In genomic region chr5:34609951-34610431, GRCh38 we compare ENCODE assay signal across 16 cellular contexts. TPM values are rescaled to one million over a fixed set of nuclear protein-coding genes. Genes with fewer than 3 reads are reported as not detected.
DNase-seq lines count a peak whose midpoint lies in the region; ATAC-seq, FAIRE-seq and TF ChIP-seq lines count a peak whose summit lies in the region.
"Had no signal": no experiment of that assay in that cellular context is flagged by ENCODE, and none has a peak within 500 bp of the region (broad histone marks: within the 10 kb centered on the region; RNA-seq: fewer than 3 reads in every experiment).

No MANE protein-coding gene starts in this region.

- H3K9me3 ChIP-seq in breast epithelium (no peaks in the 10 kb centered on the region), lower lobe of right lung (no peaks in the 10 kb centered on the region), vagina (no peaks in the 10 kb centered on the region), kidney (ENCODE audit: control insufficient read depth in 1 of 2, low read length in 2 of 2) (no peaks in the 10 kb centered on the region)
- H3K9me3 ChIP-seq: tibial artery had no signal

- H3K4me3 Mint-ChIP-seq in MCF 10A (ENCODE audit: unreplicated experiment) (no peak overlapping the region), brain (peak overlapping the region in 2 of 5 experiments; percentile 2 to 4)
- H3K4me3 Mint-ChIP-seq: activated T-helper 17 cell treated with anti-CD3 and anti-CD28 coated beads, Interleukin-2, amount 50 U/mL, for 72 hours; naive B cell had no signal

- H3K4me1 ChIP-seq in breast epithelium (no peaks in the 10 kb centered on the region), lower lobe of right lung (peaks cover 18% of the 10 kb centered on the region), vagina (peaks cover 31% of the 10 kb centered on the region), kidney (ENCODE audit: control insufficient read depth in 1 of 2, insufficient read depth in 1 of 2, low read depth in 1 of 2, low read length in 2 of 2) (no peaks in the 10 kb centered on the region)

- H3K9me3 Mint-ChIP-seq in MCF 10A (ENCODE audit: unreplicated experiment) (no peaks in the 10 kb centered on the region), brain (peaks cover 0 to 6% (median 0%) of the 10 kb centered on the region in 5 experiments)
- H3K9me3 Mint-ChIP-seq: activated T-helper 17 cell treated with anti-CD3 and anti-CD28 coated beads, Interleukin-2, amount 50 U/mL, for 72 hours; naive B cell had no signal

- peak in 1 of 2 donors; percentile 17 for ATAC-seq in lower lobe of right lung
- no peak for ATAC-seq in HG03565 (IDR thresholded peaks at IDR 0.05; ENCODE audit: unreplicated experiment)
- ATAC-seq: activated T-helper 17 cell treated with anti-CD3 and anti-CD28 coated beads, Interleukin-2, amount 50 U/mL, for 72 hours; K562 had no signal

- no peak for FAIRE-seq in kidney (lab: Jason Lieb, UNC)
- FAIRE-seq: A204.1, K562 had no signal

- H3K36me3 ChIP-seq in breast epithelium (no peaks in the 10 kb centered on the region), lower lobe of right lung (no peaks in the 10 kb centered on the region), vagina (no peaks in the 10 kb centered on the region), kidney (ENCODE audit: control insufficient read depth in 1 of 2, insufficient read depth in 2 of 2, low read length in 2 of 2) (no peaks in the 10 kb centered on the region)
- H3K36me3 ChIP-seq: tibial artery had no signal

- H3K9ac ChIP-seq in kidney (ENCODE audit: low read length in 2 of 2) = no peak overlapping the region

- H3K4me3 ChIP-seq in breast epithelium (no peak overlapping the region), lower lobe of right lung (no peak overlapping the region), vagina (no peak overlapping the region), kidney (ENCODE audit: low read length in 2 of 2) (no peak overlapping the region)
- H3K4me3 ChIP-seq: K562, tibial artery had no signal

- TF ChIP-seq CTCF in MCF 10A (IDR thresholded peaks at IDR 0.05; ENCODE audit: unreplicated experiment) (no peak), breast epithelium (IDR thresholded peaks at IDR 0.05) (no peak), brain (conservative IDR thresholded peaks at IDR 0.05) (no peak), lower lobe of right lung (IDR thresholded peaks at IDR 0.05) (no peak), vagina (IDR thresholded peaks at IDR 0.05) (no peak), kidney (IDR thresholded peaks at IDR 0.05; ENCODE audit: borderline replicate concordance, extremely low read depth, insufficient read depth) (no peak)

- POLR2A ChIA-PET in MCF 10A (lab: Yijun Ruan, JAX) = no interaction called here

- intact Hi-C loops in MCF 10A (cut with micrococcal nuclease) (loop anchor here (2.0 to 5.0 kb wide), 3 partner anchors 47 to 303 kb away; partner anchors contain the start of gene RAI14), breast epithelium (cut with DNase I; ENCODE audit: low total_unique reads) (no loop called here), lower lobe of right lung (cut with DNase I) (no loop called here), vagina (cut with DNase I) (loop anchor here (2.0 kb wide), 1 partner anchor 33 kb away; no protein-coding TSS in a partner anchor), kidney (cut with DNase I) (no loop called here)

- no peaks in the 10 kb centered on the region for H3K27me3 Mint-ChIP-seq in MCF 10A (ENCODE audit: insufficient read depth, unreplicated experiment)
- H3K27me3 Mint-ChIP-seq in brain = no peaks in the 10 kb centered on the region

- TF ChIP-seq POLR2A in breast epithelium (IDR thresholded peaks at IDR 0.05) (no peak), vagina (IDR thresholded peaks at IDR 0.05) (no peak)

- H3K27ac Mint-ChIP-seq in MCF 10A (ENCODE audit: low read depth, unreplicated experiment) (no peak overlapping the region), brain (peak overlapping the region in 4 of 5 experiments; percentile 77 to 90 (median 80))
- H3K27ac Mint-ChIP-seq: activated T-helper 17 cell treated with anti-CD3 and anti-CD28 coated beads, Interleukin-2, amount 50 U/mL, for 72 hours; naive B cell had no signal

- DNase-seq in MCF 10A (ENCODE audit: unreplicated experiment) = peak; percentile 45
- DNase-seq in breast epithelium (ENCODE audit: low spot score in 2 of 2) = no peak
- no peak for DNase-seq in lower lobe of right lung
- DNase-seq in vagina (ENCODE audit: extremely low spot score in 2 of 2) = no peak
- DNase-seq in kidney = no peak
- DNase-seq in T-helper 1 cell = no peak
- DNase-seq: activated CD4-positive, alpha-beta T cell treated with anti-CD3 and anti-CD28 coated beads for 4 hours; naive B cell; NCI-H2029; NK-92 treated with Interleukin-12 subunit alpha and Interleukin-12 subunit beta, amount 100 ng/mL, for 24 hours; tibial artery had no signal

- H3K27ac ChIP-seq in breast epithelium (no peak overlapping the region), lower lobe of right lung (peak overlapping the region; percentile 49), vagina (peak overlapping the region; percentile 61), kidney (ENCODE audit: low read depth in 2 of 2, low read length in 2 of 2) (no peak overlapping the region)

- BruUV-seq in MCF 10A (replicated peaks; lab: Mats Ljungman, UMichigan) = no TSS peak

- H3K4me1 Mint-ChIP-seq in MCF 10A (ENCODE audit: insufficient read depth, unreplicated experiment) (peaks cover 14% of the 10 kb centered on the region), brain (peaks cover 40% of the 10 kb centered on the region)
- H3K4me1 Mint-ChIP-seq: activated T-helper 17 cell treated with anti-CD3 and anti-CD28 coated beads, Interleukin-2, amount 50 U/mL, for 72 hours; naive B cell had no signal

- H3K27me3 ChIP-seq in breast epithelium (no peaks in the 10 kb centered on the region), lower lobe of right lung (ENCODE audit: low read depth) (no peaks in the 10 kb centered on the region), vagina (no peaks in the 10 kb centered on the region)
- H3K27me3 ChIP-seq: tibial artery had no signal

- H3K36me3 Mint-ChIP-seq in MCF 10A (ENCODE audit: insufficient read depth, unreplicated experiment) = no peaks in the 10 kb centered on the region
- H3K36me3 Mint-ChIP-seq in brain = no peaks in the 10 kb centered on the region
- H3K36me3 Mint-ChIP-seq: naive B cell had no signal

- CTCF ChIA-PET in MCF 10A (lab: Yijun Ruan, JAX) = interaction anchor here (0.5 to 1.3 kb wide), 3 partner anchors 82 to 288 kb away, joined by 3 to 5 read pairs (median 3); no protein-coding TSS in a partner anchor

RNA-seq across cellular contexts. Expression of gene RAI14, which starts 46.1 kb away (rescaled TPM):
- 47.6 and 47.9 TPM in 2 replicates for total RNA-seq in MCF 10A (2022)
- total RNA-seq in breast epithelium = 10 to 100 TPM; 12.5 to 38.7 (median 22.4) TPM
- 13.1 TPM for polyA plus RNA-seq in brain (ENCODE audit: insufficient read depth, low read depth, low replicate concordance)
- total RNA-seq in lower lobe of right lung = 66.8 TPM
- 30.7 TPM for total RNA-seq in vagina
- total RNA-seq in kidney = 60.3 TPM
- 13.2 TPM for polyA plus RNA-seq in kidney (ENCODE audit: insufficient read depth, low read depth, low replicate concordance)

Comparison
In these comparisons a context has a peak if more than half of its experiments do, and no peak if none do; other contexts are left out.
1. intact Hi-C loops: an anchor here in MCF 10A (2.0 to 5.0 kb wide) and vagina (2.0 kb wide); none called in breast epithelium, lower lobe of right lung and kidney.
2. H3K27ac ChIP-seq: peak in lower lobe of right lung (single experiment) and vagina (single experiment); none in breast epithelium (0 of 2) and kidney (0 of 2).